15 cellular contexts compared by ENCODE assay signal in genomic region chr12:111664961-111665865, GRCh38.
DNase-seq lines count a peak whose midpoint lies in the region; ATAC-seq and TF ChIP-seq lines count a peak whose summit lies in the region.
"Had no signal": no experiment of that assay in that cellular context is flagged by ENCODE, and none has a peak within 500 bp of the region (broad histone marks: within the 10 kb centered on the region; RNA-seq: fewer than 3 reads in every experiment).

No MANE protein-coding gene starts in this region.

- H3K9me3 Mint-ChIP-seq in activated T-cell treated with anti-CD3 and anti-CD28 coated beads, Interleukin-2, amount 50 U/mL, for 24 hours, result no peaks in the 10 kb centered on the region
- no peaks in the 10 kb centered on the region for H3K9me3 Mint-ChIP-seq in stimulated activated effector memory CD8-positive, alpha-beta T cell treated with anti-CD3 and anti-CD28 coated beads, Interleukin-12 subunit alpha, Interleukin-12 subunit beta, amount 100 ng/mL, for 72 hours
- H3K9me3 Mint-ChIP-seq: activated B cell treated with CpG ODN at 0.5 μM for 24 hours; activated T-helper 2 cell treated with anti-CD3 and anti-CD28 coated beads, Interferon-gamma antibody, Interleukin-2, Interleukin-4, amounts not matched to agents 10 μg/mL and 5 μg/mL and 100 μg/mL, durations not matched to agents 14 hours and 24 hours and 36 hours; natural killer cell had no signal

- ATAC-seq in stimulated activated effector memory CD8-positive, alpha-beta T cell treated with anti-CD3 and anti-CD28 coated beads, Interleukin-12 subunit alpha, Interleukin-12 subunit beta, amount 100 ng/mL, for 72 hours, result no peak
- ATAC-seq: heart left ventricle, natural killer cell had no signal

- no peak overlapping the region for H3K4me3 Mint-ChIP-seq in activated T-cell treated with anti-CD3 and anti-CD28 coated beads, Interleukin-2, amount 50 U/mL, for 24 hours
- H3K4me3 Mint-ChIP-seq in stimulated activated effector memory CD8-positive, alpha-beta T cell treated with anti-CD3 and anti-CD28 coated beads, Interleukin-12 subunit alpha, Interleukin-12 subunit beta, amount 100 ng/mL, for 72 hours, result no peak overlapping the region
- H3K4me3 Mint-ChIP-seq: activated B cell treated with CpG ODN at 0.5 μM for 24 hours, natural killer cell had no signal

- peaks cover 86% of the 10 kb centered on the region for H3K36me3 Mint-ChIP-seq in activated T-cell treated with anti-CD3 and anti-CD28 coated beads, Interleukin-2, amount 50 U/mL, for 24 hours (ENCODE audit: low read depth)
- peaks cover 98% of the 10 kb centered on the region for H3K36me3 Mint-ChIP-seq in stimulated activated effector memory CD8-positive, alpha-beta T cell treated with anti-CD3 and anti-CD28 coated beads, Interleukin-12 subunit alpha, Interleukin-12 subunit beta, amount 100 ng/mL, for 72 hours

- peaks cover 6% of the 10 kb centered on the region for H3K4me1 Mint-ChIP-seq in activated T-cell treated with anti-CD3 and anti-CD28 coated beads, Interleukin-2, amount 50 U/mL, for 24 hours (ENCODE audit: low read depth)
- H3K4me1 Mint-ChIP-seq in stimulated activated effector memory CD8-positive, alpha-beta T cell treated with anti-CD3 and anti-CD28 coated beads, Interleukin-12 subunit alpha, Interleukin-12 subunit beta, amount 100 ng/mL, for 72 hours, result no peaks in the 10 kb centered on the region
- H3K4me1 Mint-ChIP-seq: activated B cell treated with CpG ODN at 0.5 μM for 24 hours had no signal

- H3K27me3 Mint-ChIP-seq in activated T-cell treated with anti-CD3 and anti-CD28 coated beads, Interleukin-2, amount 50 U/mL, for 24 hours, result no peaks in the 10 kb centered on the region
- H3K27me3 Mint-ChIP-seq: activated B cell treated with CpG ODN at 0.5 μM for 24 hours had no signal

- no peak for DNase-seq in activated T-cell treated with anti-CD3 and anti-CD28 coated beads, Interleukin-2, amount 50 U/mL, for 24 hours
- no peak for DNase-seq in activated T-cell treated with anti-CD3 and anti-CD28 coated beads for 4 hours
- DNase-seq in astrocyte of the hippocampus (ENCODE audit: low read depth, low spot score), result peak; percentile 21
- peak; percentile 28 to 42 for DNase-seq in hippocampal formation (lab: John Stamatoyannopoulos, UW)
- no peak for DNase-seq in stimulated activated effector memory CD8-positive, alpha-beta T cell treated with anti-CD3 and anti-CD28 coated beads, Interleukin-12 subunit alpha, Interleukin-12 subunit beta, amount 100 ng/mL, for 72 hours (ENCODE audit: low spot score in 2 of 2)
- DNase-seq in cortex of kidney (lab: John Stamatoyannopoulos, UW), result no peak
- DNase-seq in HEK293T (ENCODE audit: extremely low spot score), result no peak
- DNase-seq in SKM-1 (lab: John Stamatoyannopoulos, UW; ENCODE audit: unreplicated experiment), result no peak
- DNase-seq: activated B cell treated with CpG ODN at 0.5 μM for 24 hours; heart left ventricle; natural killer cell; NCI-H1105; PC-9; stimulated activated CD4-positive, alpha-beta T cell treated with anti-CD3 and anti-CD28 coated beads, Interleukin-4, amount 100 ng/mL, for 4 hours had no signal

- POLR2A ChIA-PET in HEK293T (lab: Yijun Ruan, JAX), result no interaction called here

- peak overlapping the region; percentile 41 for H3K27ac Mint-ChIP-seq in activated T-cell treated with anti-CD3 and anti-CD28 coated beads, Interleukin-2, amount 50 U/mL, for 24 hours
- peak overlapping the region; percentile 34 for H3K27ac Mint-ChIP-seq in stimulated activated effector memory CD8-positive, alpha-beta T cell treated with anti-CD3 and anti-CD28 coated beads, Interleukin-12 subunit alpha, Interleukin-12 subunit beta, amount 100 ng/mL, for 72 hours
- H3K27ac Mint-ChIP-seq: activated B cell treated with CpG ODN at 0.5 μM for 24 hours; activated T-helper 2 cell treated with anti-CD3 and anti-CD28 coated beads, Interferon-gamma antibody, Interleukin-2, Interleukin-4, amounts not matched to agents 10 μg/mL and 5 μg/mL and 100 μg/mL, durations not matched to agents 14 hours and 24 hours and 36 hours had no signal

- CTCF ChIA-PET in HEK293T (lab: Yijun Ruan, JAX), result interaction anchor here (0.5 kb wide), 1 partner anchor 71 kb away, joined by 3 read pairs; no protein-coding TSS in a partner anchor

TF ChIP-seq in HEK293T, 16 proteins besides CTCF, POLR2A, EP300 and RAD21:
- no peak for TF ChIP-seq PKNOX1 (IDR thresholded peaks at IDR 0.05)
- TF ChIP-seq FOXA1 (IDR thresholded peaks at IDR 0.05), result no peak

Comparison
In these comparisons a context has a peak if more than half of its experiments do, and no peak if none do; other contexts are left out.
1. DNase-seq: peak in astrocyte of the hippocampus (single experiment) and hippocampal formation (2 of 2); none in activated T-cell treated with anti-CD3 and anti-CD28 coated beads, Interleukin-2, amount 50 U/mL, for 24 hours (single experiment), activated T-cell treated with anti-CD3 and anti-CD28 coated beads for 4 hours (single experiment), stimulated activated effector memory CD8-positive, alpha-beta T cell treated with anti-CD3 and anti-CD28 coated beads, Interleukin-12 subunit alpha, Interleukin-12 subunit beta, amount 100 ng/mL, for 72 hours (0 of 2), cortex of kidney (single experiment), HEK293T (single experiment) and SKM-1 (single experiment).